In the genomic region with DNA sequence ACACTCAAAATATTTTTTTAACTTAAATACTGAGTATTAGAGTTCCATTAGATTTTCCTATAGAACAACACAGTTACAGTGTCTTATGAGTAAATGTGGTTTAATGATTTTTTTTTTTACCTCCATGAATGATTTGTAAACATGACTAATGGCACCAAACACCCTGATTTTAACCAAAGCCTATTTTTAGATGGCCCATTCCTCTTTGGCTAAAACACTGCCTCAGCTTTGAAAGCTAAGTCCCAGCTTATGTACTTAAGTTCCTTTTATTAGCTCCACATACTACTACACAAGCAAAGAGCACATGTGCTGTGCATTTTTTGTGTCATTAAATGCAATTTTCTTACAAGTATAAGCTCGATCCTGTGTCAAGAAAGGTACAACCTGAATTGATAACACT, we compare ENCODE assay signal across 21 cellular contexts.
"Had no signal": no experiment of that assay in that cellular context is flagged by ENCODE, and none has a peak within 500 bp of the region (broad histone marks: within the 10 kb centered on the region; RNA-seq: fewer than 3 reads in every experiment).

No MANE protein-coding gene starts in this region.

- H3K27ac Mint-ChIP-seq: dendritic cell treated with granulocyte-macrophage colony-stimulating factor and Interleukin-4, amounts not matched to agents 40 ng/mL and 50 ng/mL, for 4 days; endodermal cell; memory B cell; naive B cell; nephron; neural progenitor cell; stimulated activated memory B cell treated with anti-CD40 and anti-IgM and Interleukin-4, amounts not matched to agents 10 μg/mL and 1 μg/mL and 100 μg/mL, for 72 hours; stimulated activated naive CD8-positive, alpha-beta T cell treated with anti-CD3 and anti-CD28 coated beads, Interleukin-15, Interleukin-2, amounts not matched to agents 100 ng/mL and 50 ng/mL, for 24 hours had no signal

- DNase-seq: colonic mucosa; effector CD8-positive, alpha-beta T cell; endodermal cell; foreskin fibroblast; gastrocnemius medialis; head of caudate nucleus; left ventricle myocardium superior; lower lobe of right lung; naive B cell; psoas muscle; retina; right lobe of liver; stimulated activated CD4-positive, alpha-beta T cell treated with anti-CD3 and anti-CD28 coated beads, Interleukin-4, amount 100 ng/mL, for 4 hours; upper lobe of left lung had no signal

- H3K9me3 Mint-ChIP-seq: nephron, neural progenitor cell had no signal

- H3K27me3 Mint-ChIP-seq: dendritic cell treated with granulocyte-macrophage colony-stimulating factor and Interleukin-4, amounts not matched to agents 40 ng/mL and 50 ng/mL, for 4 days; memory B cell; naive B cell; stimulated activated memory B cell treated with anti-CD40 and anti-IgM and Interleukin-4, amounts not matched to agents 10 μg/mL and 1 μg/mL and 100 μg/mL, for 72 hours; stimulated activated naive CD8-positive, alpha-beta T cell treated with anti-CD3 and anti-CD28 coated beads, Interleukin-15, Interleukin-2, amounts not matched to agents 100 ng/mL and 50 ng/mL, for 24 hours had no signal

- H3K4me1 Mint-ChIP-seq: endodermal cell; memory B cell; naive B cell; neural progenitor cell; stimulated activated memory B cell treated with anti-CD40 and anti-IgM and Interleukin-4, amounts not matched to agents 10 μg/mL and 1 μg/mL and 100 μg/mL, for 72 hours had no signal

- ATAC-seq: esophagus mucosa; gastrocnemius medialis; left ventricle myocardium superior; lower lobe of right lung; psoas muscle; right lobe of liver; stimulated activated memory B cell treated with anti-CD40 and anti-IgM and Interleukin-4, amounts not matched to agents 10 μg/mL and 1 μg/mL and 100 μg/mL, for 72 hours had no signal

- H3K36me3 Mint-ChIP-seq: memory B cell; naive B cell; neural progenitor cell; stimulated activated memory B cell treated with anti-CD40 and anti-IgM and Interleukin-4, amounts not matched to agents 10 μg/mL and 1 μg/mL and 100 μg/mL, for 72 hours had no signal

- H3K4me3 Mint-ChIP-seq: dendritic cell treated with granulocyte-macrophage colony-stimulating factor and Interleukin-4, amounts not matched to agents 40 ng/mL and 50 ng/mL, for 4 days; endodermal cell; memory B cell; naive B cell; nephron; neural progenitor cell; stimulated activated memory B cell treated with anti-CD40 and anti-IgM and Interleukin-4, amounts not matched to agents 10 μg/mL and 1 μg/mL and 100 μg/mL, for 72 hours; stimulated activated naive CD8-positive, alpha-beta T cell treated with anti-CD3 and anti-CD28 coated beads, Interleukin-15, Interleukin-2, amounts not matched to agents 100 ng/mL and 50 ng/mL, for 24 hours had no signal
